In genomic region chr11:62331264-62331663, GRCh38 we compare ENCODE assay signal across 20 cellular contexts. TPM values are rescaled to one million over a fixed set of nuclear protein-coding genes. Genes with fewer than 3 reads are reported as not detected.
"Had no signal": no experiment of that assay in that cellular context is flagged by ENCODE, and none has a peak within 500 bp of the region (broad histone marks: within the 10 kb centered on the region; RNA-seq: fewer than 3 reads in every experiment).

No MANE protein-coding gene starts in this region.

RNA-seq across cellular contexts. Expression of gene SCGB1D4, which starts 32.4 kb away (rescaled TPM):
- total RNA-seq: activated naive CD4-positive, alpha-beta T cell treated with anti-CD3 and anti-CD28 coated beads for 36 hours; activated naive CD4-positive, alpha-beta T cell treated with anti-CD3 and anti-CD28 coated beads, Interleukin-2, amount 50 U/mL, for 72 hours; activated naive CD8-positive, alpha-beta T cell treated with anti-CD3 and anti-CD28 coated beads for 36 hours; activated naive CD8-positive, alpha-beta T cell treated with anti-CD3 and anti-CD28 coated beads, Interleukin-2, amount 10 ng/mL, durations not matched to agents 7 days and 5 days; activated T-cell treated with anti-CD3 and anti-CD28 coated beads, Interleukin-2, amount 50 U/mL, for 72 hours; activated T-helper 1 cell treated with anti-CD3 and anti-CD28 coated beads, Interleukin-12 subunit alpha, Interleukin-12 subunit beta, Interleukin-2, Interleukin-4 antibody, amounts not matched to agents 30 ng/mL and 10 ng/mL and 1 ng/mL, durations not matched to agents 14 hours and 24 hours and 36 hours; activated T-helper 17 cell treated with anti-CD3 and anti-CD28 coated beads, Interleukin-2, amount 50 U/mL, for 72 hours; activated T-helper 2 cell treated with anti-CD3 and anti-CD28 coated beads, Interferon-gamma antibody, Interleukin-2, Interleukin-4, amounts not matched to agents 10 μg/mL and 5 μg/mL and 100 μg/mL, durations not matched to agents 14 hours and 24 hours and 36 hours; adrenal gland; aorta; ascending aorta; astrocyte; body of pancreas; breast epithelium; bronchial epithelial cell; cardiac muscle cell; cardiac septum; cerebellum; chondrocyte had no signal
- polyA plus RNA-seq: adipose tissue, adrenal gland, aorta, cardiac muscle cell had no signal
